In the genomic region with DNA sequence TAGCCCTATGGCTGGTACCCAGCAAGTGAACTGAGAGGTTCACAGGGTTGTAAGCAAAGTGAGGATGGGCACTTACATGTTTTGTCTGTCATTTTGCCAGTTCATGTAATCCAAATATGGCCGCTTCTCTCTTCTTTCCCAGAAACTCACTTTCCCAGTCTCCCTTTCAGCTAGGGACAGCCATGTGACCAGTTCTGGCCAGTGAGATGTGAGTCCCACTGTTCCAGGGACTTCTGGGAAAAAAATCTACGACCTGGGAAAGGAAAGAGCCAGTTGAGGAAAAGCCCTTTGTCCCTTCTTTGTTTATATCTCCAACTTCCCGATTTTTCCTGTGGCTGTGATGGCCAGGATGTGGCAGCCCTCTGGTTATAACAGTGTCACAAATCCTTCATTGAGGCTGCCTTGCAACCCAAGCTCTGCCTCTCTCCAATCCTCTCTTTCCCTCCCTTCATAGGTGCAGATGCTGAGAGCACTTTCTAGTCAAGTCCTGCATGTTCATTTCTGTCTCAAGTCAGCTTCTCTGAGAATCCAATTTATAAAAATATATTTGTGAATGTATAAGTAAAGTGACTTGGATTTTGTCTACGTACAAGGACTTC, we compare ENCODE assay signal across 1 cellular context.
TF ChIP-seq lines count a peak whose summit lies in the region.

No MANE protein-coding gene starts in this region.

TF ChIP-seq in GM12878, 131 proteins besides CTCF, POLR2A, EP300 and RAD21 (continued from another document):
- TF ChIP-seq, protein P1, sequence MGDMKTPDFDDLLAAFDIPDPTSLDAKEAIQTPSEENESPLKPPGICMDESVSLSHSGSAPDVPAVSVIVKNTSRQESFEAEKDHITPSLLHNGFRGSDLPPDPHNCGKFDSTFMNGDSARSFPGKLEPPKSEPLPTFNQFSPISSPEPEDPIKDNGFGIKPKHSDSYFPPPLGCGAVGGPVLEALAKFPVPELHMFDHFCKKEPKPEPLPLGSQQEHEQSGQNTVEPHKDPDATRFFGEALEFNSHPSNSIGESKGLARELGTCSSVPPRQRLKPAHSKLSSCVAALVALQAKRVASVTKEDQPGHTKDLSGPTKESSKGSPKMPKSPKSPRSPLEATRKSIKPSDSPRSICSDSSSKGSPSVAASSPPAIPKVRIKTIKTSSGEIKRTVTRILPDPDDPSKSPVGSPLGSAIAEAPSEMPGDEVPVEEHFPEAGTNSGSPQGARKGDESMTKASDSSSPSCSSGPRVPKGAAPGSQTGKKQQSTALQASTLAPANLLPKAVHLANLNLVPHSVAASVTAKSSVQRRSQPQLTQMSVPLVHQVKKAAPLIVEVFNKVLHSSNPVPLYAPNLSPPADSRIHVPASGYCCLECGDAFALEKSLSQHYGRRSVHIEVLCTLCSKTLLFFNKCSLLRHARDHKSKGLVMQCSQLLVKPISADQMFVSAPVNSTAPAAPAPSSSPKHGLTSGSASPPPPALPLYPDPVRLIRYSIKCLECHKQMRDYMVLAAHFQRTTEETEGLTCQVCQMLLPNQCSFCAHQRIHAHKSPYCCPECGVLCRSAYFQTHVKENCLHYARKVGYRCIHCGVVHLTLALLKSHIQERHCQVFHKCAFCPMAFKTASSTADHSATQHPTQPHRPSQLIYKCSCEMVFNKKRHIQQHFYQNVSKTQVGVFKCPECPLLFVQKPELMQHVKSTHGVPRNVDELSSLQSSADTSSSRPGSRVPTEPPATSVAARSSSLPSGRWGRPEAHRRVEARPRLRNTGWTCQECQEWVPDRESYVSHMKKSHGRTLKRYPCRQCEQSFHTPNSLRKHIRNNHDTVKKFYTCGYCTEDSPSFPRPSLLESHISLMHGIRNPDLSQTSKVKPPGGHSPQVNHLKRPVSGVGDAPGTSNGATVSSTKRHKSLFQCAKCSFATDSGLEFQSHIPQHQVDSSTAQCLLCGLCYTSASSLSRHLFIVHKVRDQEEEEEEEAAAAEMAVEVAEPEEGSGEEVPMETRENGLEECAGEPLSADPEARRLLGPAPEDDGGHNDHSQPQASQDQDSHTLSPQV (IDR thresholded peaks at IDR 0.05): no peak
- no peak for TF ChIP-seq ZBED1 (IDR thresholded peaks at IDR 0.05; ENCODE audit: borderline replicate concordance)
- TF ChIP-seq SIX5 (IDR thresholded peaks at IDR 0.05; ENCODE audit: low read depth, low read length, severe bottlenecking): peak; percentile 12
TF ChIP-seq in GM12878: peak in this region for 2.
